Comparison of ENCODE assay signal across 17 cellular contexts in genomic region chr2:217642944-217643343, GRCh38.
"Had no signal": no experiment of that assay in that cellular context is flagged by ENCODE, and none has a peak within 500 bp of the region (broad histone marks: within the 10 kb centered on the region; RNA-seq: fewer than 3 reads in every experiment).

No MANE protein-coding gene starts in this region.

- FAIRE-seq: colon had no signal

- H3K4me3 ChIP-seq: dorsolateral prefrontal cortex, mucosa of descending colon, tibial artery, uterus had no signal

- H3K27me3 ChIP-seq: dorsolateral prefrontal cortex, tibial artery, uterus had no signal

- DNase-seq: activated CD4-positive, alpha-beta T cell treated with anti-CD3 and anti-CD28 coated beads, Interleukin-2, amount 50 U/mL, for 4 hours; activated naive CD4-positive, alpha-beta T cell; activated naive CD8-positive, alpha-beta T cell treated with anti-CD3 and anti-CD28 coated beads, Interleukin-2, amount 10 ng/mL, durations not matched to agents 7 days and 5 days; activated T-cell treated with anti-CD3 and anti-CD28 coated beads for 4 hours; caudate nucleus; dorsolateral prefrontal cortex; left ventricle myocardium superior; mucosa of descending colon; naive B cell; stimulated activated CD8-positive, alpha-beta memory T cell treated with anti-CD3 and anti-CD28 coated beads, Interleukin-4, amount 100 ng/mL, for 48 hours; stimulated activated naive CD4-positive, alpha-beta T cell; SW 1271; T-helper 2 cell; tibial artery; uterus; WERI-Rb-1 had no signal

- H3K36me3 ChIP-seq: uterus, WERI-Rb-1 had no signal

- ATAC-seq: mucosa of descending colon had no signal

- H3K9me3 ChIP-seq: mucosa of descending colon, tibial artery, uterus had no signal

- H3K27ac ChIP-seq: tibial artery had no signal
